Comparison of ENCODE assay signal across 1 cellular context in genomic region chr17:82419471-82419995, GRCh38.
TF ChIP-seq lines count a peak whose summit lies in the region.

No MANE protein-coding gene starts in this region.

TF ChIP-seq in neural cell, 6 proteins besides CTCF, POLR2A, EP300 and RAD21 (continued from another document):
- TF ChIP-seq POLR2AphosphoS5 (IDR thresholded peaks at IDR 0.05) = no peak
